Comparison of ENCODE assay signal across 23 cellular contexts in genomic region chr19:18221815-18222725, GRCh38. TPM values are rescaled to one million over a fixed set of nuclear protein-coding genes. Genes with fewer than 3 reads are reported as not detected.
"Had no signal": no experiment of that assay in that cellular context is flagged by ENCODE, and none has a peak within 500 bp of the region (broad histone marks: within the 10 kb centered on the region; RNA-seq: fewer than 3 reads in every experiment).

No MANE protein-coding gene starts in this region.

- DNase-seq: colonic mucosa; effector CD4-positive, alpha-beta T cell; endodermal cell; erythroblast; foreskin melanocyte; head of caudate nucleus; kidney glomerular epithelial cell; naive thymus-derived CD4-positive, alpha-beta T cell; nephron progenitor cell; posterior cingulate gyrus; small intestine; stimulated activated CD4-positive, alpha-beta T cell treated with anti-CD3 and anti-CD28 coated beads, Interleukin-12 subunit alpha, Interleukin-12 subunit beta, amount 100 ng/mL, for 4 hours; stimulated activated naive CD4-positive, alpha-beta T cell treated with Interleukin-2 at 50 U/mL for 16 hours; thyroid gland had no signal

- H3K9me3 ChIP-seq: colonic mucosa, neutrophil, right atrium auricular region, suprapubic skin, thyroid gland had no signal

- H3K4me3 ChIP-seq: colonic mucosa, hepatocyte, right atrium auricular region, suprapubic skin, thyroid gland had no signal

- H3K27ac ChIP-seq: colonic mucosa, hepatocyte, neutrophil, right atrium auricular region, suprapubic skin, thyroid gland had no signal

- ATAC-seq: naive thymus-derived CD4-positive, alpha-beta T cell had no signal

- FAIRE-seq: endothelial cell of umbilical vein, small intestine, urothelium cell line had no signal

- H2AFZ ChIP-seq: hepatocyte had no signal

- H3K79me2 ChIP-seq: hepatocyte had no signal

- H3K36me3 ChIP-seq: colonic mucosa, neutrophil, right atrium auricular region, suprapubic skin, thyroid gland had no signal

RNA-seq across cellular contexts. Expression of gene PDE4C, which starts 4.2 kb away (rescaled TPM):
- total RNA-seq: mesenteric fat pad; mononuclear cell; naive thymus-derived CD4-positive, alpha-beta T cell had no signal
- polyA plus RNA-seq: naive thymus-derived CD4-positive, alpha-beta T cell had no signal

RNA-seq across cellular contexts. Expression of gene IFI30, which starts 48.5 kb away (rescaled TPM):
- total RNA-seq: osteocyte had no signal
